ENCODE assay signal across 10 cellular contexts in the genomic region with DNA sequence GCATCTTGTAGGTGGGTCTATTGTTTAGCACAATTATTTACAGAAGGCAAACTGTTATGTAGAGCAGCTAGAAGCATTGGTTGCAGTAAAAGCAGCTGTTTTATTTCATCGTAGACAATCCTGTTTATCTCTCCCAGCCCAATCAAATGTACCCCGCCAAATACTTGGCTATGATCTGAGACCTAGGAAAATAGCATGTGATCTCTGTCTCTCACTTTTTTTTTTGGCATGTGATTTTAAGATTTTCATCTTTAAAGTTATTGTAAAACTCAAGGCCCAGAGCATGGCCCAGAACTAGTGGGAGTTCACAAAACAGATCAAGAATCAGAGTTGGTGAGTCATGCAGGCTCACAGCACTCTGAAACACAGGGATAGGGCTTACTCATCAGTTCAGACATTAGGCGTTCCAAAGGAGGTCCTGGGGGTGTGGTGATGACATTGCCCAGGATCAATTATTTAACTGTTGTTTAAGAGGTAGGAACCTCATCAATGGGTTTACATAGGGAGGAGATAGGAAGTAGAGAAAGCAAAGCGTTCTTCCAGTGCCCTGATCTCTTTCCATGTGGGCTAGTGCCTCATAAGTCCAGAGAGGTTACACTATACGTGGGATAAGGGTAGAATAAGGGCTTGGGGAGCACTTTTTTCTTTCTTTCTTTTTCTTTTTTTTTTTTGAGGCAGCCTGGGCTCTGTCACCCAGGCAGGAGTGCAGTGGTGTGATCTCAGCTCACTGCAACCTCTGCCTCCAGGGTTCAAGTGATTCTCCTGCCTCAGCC. TPM values are rescaled to one million over a fixed set of nuclear protein-coding genes. Genes with fewer than 3 reads are reported as not detected.
DNase-seq lines count a peak whose midpoint lies in the region; ATAC-seq, FAIRE-seq and TF ChIP-seq lines count a peak whose summit lies in the region.
"Had no signal": no experiment of that assay in that cellular context is flagged by ENCODE, and none has a peak within 500 bp of the region (broad histone marks: within the 10 kb centered on the region; RNA-seq: fewer than 3 reads in every experiment).

No MANE protein-coding gene starts in this region.

- TF ChIP-seq RAD21 in H1 (IDR thresholded peaks at IDR 0.05 in 1 of 2, conservative IDR thresholded peaks at IDR 0.05 in 1 of 2; ENCODE audit: low read depth in 2 of 2, low read length in 2 of 2) = no peak

- H4K20me1 ChIP-seq in H1 (replicated peaks in 1 of 2; ENCODE audit: control insufficient read depth in 1 of 2, insufficient read depth in 2 of 2, low read length in 2 of 2) = no peaks in the 10 kb centered on the region

- no peak overlapping the region for H2BK120ac ChIP-seq in H1 (replicated peaks; ENCODE audit: low read depth, low read length)

- H2BK20ac ChIP-seq in H1 (ENCODE audit: low read length) = no peak overlapping the region; the same call in 1 of the 2 replicates

- H3K9me3 ChIP-seq in HUES48 (ENCODE audit: control insufficient read depth, insufficient read depth, low read length) = no peaks in the 10 kb centered on the region
- no peaks in the 10 kb centered on the region; a peak in 1 of 4 replicates for H3K9me3 ChIP-seq in H1 (ENCODE audit: insufficient read depth in 2 of 2, low read depth in 1 of 2, low read length in 1 of 2)
- H3K9me3 ChIP-seq in mesodermal cell (ENCODE audit: control insufficient read depth, low read length) = no peaks in the 10 kb centered on the region
- H3K9me3 ChIP-seq: esophagus squamous epithelium had no signal

- H3K27me3 ChIP-seq in HUES48 (ENCODE audit: control insufficient read depth, insufficient read depth, low read length) (no peaks in the 10 kb centered on the region), H1 (replicated peaks in 1 of 4; ENCODE audit: control insufficient read depth in 3 of 4, extremely low read depth in 1 of 4, insufficient read depth in 3 of 4, low read length in 3 of 4) (no peaks in the 10 kb centered on the region)
- H3K27me3 ChIP-seq: esophagus squamous epithelium had no signal

- H2AK5ac ChIP-seq in H1 (ENCODE audit: low read depth, low read length) = no peak overlapping the region

- H4K8ac ChIP-seq in H1 (ENCODE audit: extremely low read depth, insufficient read depth, low read length) = no peak overlapping the region

- H3K18ac ChIP-seq in H1 (ENCODE audit: extremely low read depth, low read length) = no peak overlapping the region

- DNase-seq in AG08395 (ENCODE audit: low spot score) (peak; percentile 86), H1 (ENCODE audit: low read depth in 1 of 2, low spot score in 2 of 2) (no peak), NCI-H2029 (lab: John Stamatoyannopoulos, UW) (no peak)
- DNase-seq in effector CD4-positive, alpha-beta T cell = no peak
- DNase-seq: esophagus squamous epithelium had no signal

- H3K27ac ChIP-seq in HUES48 (ENCODE audit: low read depth, low read length) (peak overlapping the region; percentile 74), H1 (ENCODE audit: low read depth, low read length) (no peak overlapping the region), mesodermal cell (ENCODE audit: low read depth, low read length, severe bottlenecking) (peak overlapping the region; percentile 73)
- H3K27ac ChIP-seq: HL-60 had no signal

- no peak overlapping the region for H4K5ac ChIP-seq in H1 (ENCODE audit: insufficient read length, low read depth, low read length)

- H3K56ac ChIP-seq in H1 (replicated peaks; ENCODE audit: insufficient read length, low read depth, low read length) = no peak overlapping the region

- no peak for TF ChIP-seq EP300 in H1 (IDR thresholded peaks at IDR 0.05; ENCODE audit: borderline replicate concordance in 1 of 2, low read depth in 2 of 2, low read length in 2 of 2)

- H3K4me2 ChIP-seq in H1 (ENCODE audit: insufficient read depth in 1 of 2, low read depth in 2 of 2, low read length in 2 of 2) = no peak overlapping the region

- H3K79me2 ChIP-seq in H1 (ENCODE audit: control insufficient read depth in 1 of 2, insufficient read depth in 2 of 2, low read length in 2 of 2) = no peaks in the 10 kb centered on the region

- no peaks in the 10 kb centered on the region for H3K79me1 ChIP-seq in H1 (ENCODE audit: low read depth, low read length)

- H3K4ac ChIP-seq in H1 (replicated peaks; ENCODE audit: insufficient read length, low read depth, low read length) = no peak overlapping the region

- no peaks in the 10 kb centered on the region for H3K23me2 ChIP-seq in H1 (ENCODE audit: low read depth, low read length)

- H3K23ac ChIP-seq in H1 (ENCODE audit: insufficient read length) = no peak overlapping the region

- H3K4me3 ChIP-seq in HUES48 (ENCODE audit: low read depth, low read length) = no peak overlapping the region
- no peak overlapping the region for H3K4me3 ChIP-seq in H1 (ENCODE audit: extremely low read depth in 1 of 4, insufficient read depth in 2 of 4, low read depth in 3 of 4, low read length in 4 of 4)
- H3K4me3 ChIP-seq in mesodermal cell (ENCODE audit: extremely low read depth, insufficient read depth, low read length, poor library complexity, severe bottlenecking) = no peak overlapping the region
- H3K4me3 ChIP-seq: esophagus squamous epithelium had no signal

- no peak overlapping the region for H2BK5ac ChIP-seq in H1 (ENCODE audit: low read depth, low read length)

- H3K36me3 ChIP-seq in HUES48 (ENCODE audit: control insufficient read depth, insufficient read depth, low read length) = no peaks in the 10 kb centered on the region
- no peaks in the 10 kb centered on the region for H3K36me3 ChIP-seq in H1 (ENCODE audit: control insufficient read depth in 2 of 4, insufficient read depth in 4 of 4, low read length in 3 of 4)
- H3K36me3 ChIP-seq in mesodermal cell (ENCODE audit: control insufficient read depth, insufficient read depth, low read length) = no peaks in the 10 kb centered on the region
- H3K36me3 ChIP-seq: esophagus squamous epithelium had no signal

- H4K91ac ChIP-seq in H1 (replicated peaks; ENCODE audit: insufficient read length, low read length) = no peak overlapping the region

- POLR2A ChIA-PET in H1 (lab: Charles Lee; ENCODE audit: partially characterized antibody) = no interaction called here

- TF ChIP-seq POLR2A in H1 (IDR thresholded peaks at IDR 0.05; ENCODE audit: control extremely low read depth in 1 of 2, low read depth in 2 of 2, low read length in 2 of 2) = no peak

- TF ChIP-seq CTCF in H1 (IDR thresholded peaks at IDR 0.05; ENCODE audit: control extremely low read depth in 1 of 3, insufficient read depth in 1 of 3, low read depth in 1 of 3, low read length in 3 of 3) = no peak

- H2BK12ac ChIP-seq in H1 (ENCODE audit: low read depth, low read length) = no peak overlapping the region

- FAIRE-seq in H1 (lab: Jason Lieb, UNC) = no peak

- H3K14ac ChIP-seq in H1 (ENCODE audit: insufficient read length) = no peak overlapping the region

- 93% methylated on average over 5 of the region's 5 CpGs; no CpG with 5 or more reads in 1 of the 2 experiments for WGBS in H1 (ENCODE audit: extremely low coverage in 1 of 2, insufficient coverage in 1 of 2, insufficient read length in 1 of 2, insufficient replicate concordance in 2 of 2, low coverage in 1 of 2, low lambda C conversion rate in 2 of 2, missing lambda C conversion rate in 1 of 2), 2 experiments
- WGBS in mesodermal cell (ENCODE audit: insufficient coverage in 2 of 2), 2 experiments = 67 to 69% methylated on average over 2 to 3 of the region's 5 CpGs

- no peak overlapping the region for H2AFZ ChIP-seq in H1 (ENCODE audit: low read length)

- H3K4me1 ChIP-seq in HUES48 (ENCODE audit: control insufficient read depth, insufficient read depth, low read length) = peaks cover 19% of the 10 kb centered on the region; the same call in 1 of the 2 replicates
- peaks cover 0 to 9% (median 1%) of the 10 kb centered on the region in 4 experiments; a peak in 3 of 7 replicates for H3K4me1 ChIP-seq in H1 (replicated peaks in 1 of 4; ENCODE audit: control insufficient read depth in 3 of 4, insufficient read depth in 4 of 4, low read length in 3 of 4)
- H3K4me1 ChIP-seq in mesodermal cell (ENCODE audit: control insufficient read depth, insufficient read depth, low read length, poor library complexity, severe bottlenecking) = peaks cover 12% of the 10 kb centered on the region

- no peak for ATAC-seq in HG02981 (IDR thresholded peaks at IDR 0.05; ENCODE audit: unreplicated experiment)
- ATAC-seq in GM21526 (IDR thresholded peaks at IDR 0.05; ENCODE audit: low FRiP score, unreplicated experiment) = no peak

- CTCF ChIA-PET in H1 (lab: Charles Lee; ENCODE audit: partially characterized antibody) = interaction anchor here (0.6 to 2.4 kb wide), 9 partner anchors 8 to 238 kb away, joined by 3 to 11 read pairs (median 5); no protein-coding TSS in a partner anchor

- H3K9ac ChIP-seq in HUES48 (ENCODE audit: low read depth, low read length) (no peak overlapping the region), H1 (replicated peaks in 1 of 4; ENCODE audit: extremely low read depth in 1 of 4, low read depth in 3 of 4, low read length in 3 of 4) (no peak overlapping the region)

- H2BK15ac ChIP-seq in H1 (ENCODE audit: low read length) = no peak overlapping the region

TF ChIP-seq in H1, 55 proteins besides CTCF, POLR2A, EP300 and RAD21 (continues in another document):
- no peak for TF ChIP-seq TBP (IDR thresholded peaks at IDR 0.05; ENCODE audit: low read depth, low read length)
- no peak for TF ChIP-seq KDM4A (IDR thresholded peaks at IDR 0.05; ENCODE audit: low read depth, low read length, severe bottlenecking)
- TF ChIP-seq BACH1 (IDR thresholded peaks at IDR 0.05; ENCODE audit: low read length) = peak; percentile 65; the same call in 1 of the 2 replicates
- no peak for TF ChIP-seq SRF (IDR thresholded peaks at IDR 0.05; ENCODE audit: low read depth, low read length)
- TF ChIP-seq JUND (IDR thresholded peaks at IDR 0.05; ENCODE audit: low read length) = 0 out of 2 replicates have a peak, but pooled peaks have one; percentile 18

RNA-seq across cellular contexts. Expression of a gene that starts 40.3 kb away (rescaled TPM):
- 0.80 and 1.0 TPM in 2 replicates for total RNA-seq in H1 (2021; fragmentation: NEBNext Ultra II Directional; extraction: Animal tissue kit (Norgen Biotek cat#: 25700))
- 1.3 and 1.8 TPM in 2 replicates for polyA plus RNA-seq in H1 (2011; rRNA removed)
- 1.3 TPM for polyA plus RNA-seq in H1 (2011; cell fraction: cytosol; rRNA removed)
- 2.0 TPM for polyA plus RNA-seq in H1 (2011; cell fraction: nucleus; rRNA removed)
- 0.96 to 1.7 TPM (median 1.0 TPM) in 4 replicates for polyA plus RNA-seq in H1 (2012, experiment 1 of 2)
- 0.34 TPM for polyA plus RNA-seq in H1 (2012, experiment 2 of 2)
- 0.75 TPM for polyA plus RNA-seq in H1 (2013, experiment 1 of 2)
- polyA plus RNA-seq in H1 (2013, experiment 2 of 2) = 0.61 TPM
- polyA minus RNA-seq in H1 (2011; rRNA and poly(A)+ RNA removed) = 1.2 and 1.5 TPM in 2 replicates
- polyA minus RNA-seq in H1 (2011; cell fraction: cytosol; rRNA and poly(A)+ RNA removed) = 0.51 TPM
- polyA minus RNA-seq in H1 (2011; cell fraction: nucleus; rRNA and poly(A)+ RNA removed) = 1.00 TPM
- 4.2 TPM for polyA plus RNA-seq in mesodermal cell (2013, experiment 1 of 2)
- 3.1 TPM for polyA plus RNA-seq in mesodermal cell (2013, experiment 2 of 2)
